27 cellular contexts compared by ENCODE assay signal in the genomic region with DNA sequence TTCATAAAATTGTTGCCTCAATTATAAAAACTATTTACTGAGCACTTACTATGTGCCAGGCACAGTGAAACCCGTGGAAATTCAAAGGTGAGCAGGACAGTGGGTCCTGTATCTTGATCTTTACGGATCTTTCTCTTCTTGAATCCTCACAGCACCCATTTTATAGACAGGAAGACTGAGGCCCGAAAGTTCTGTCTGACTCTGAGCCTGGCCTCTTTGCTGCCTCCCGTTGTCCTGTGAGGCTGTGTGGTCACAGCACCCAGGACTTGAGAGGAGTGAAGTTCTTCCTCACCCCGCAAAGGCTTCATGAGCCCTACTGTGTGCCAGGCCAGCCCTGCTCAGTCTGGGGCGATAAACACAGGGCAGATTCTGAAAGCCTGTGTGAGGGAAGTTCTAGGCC.
"Had no signal": no experiment of that assay in that cellular context is flagged by ENCODE, and none has a peak within 500 bp of the region (broad histone marks: within the 10 kb centered on the region; RNA-seq: fewer than 3 reads in every experiment).

No MANE protein-coding gene starts in this region.

- H3K4me1 Mint-ChIP-seq: activated CD4-positive, alpha-beta memory T cell treated with anti-CD3 and anti-CD28 coated beads, Interleukin-2, amount 10 ng/mL, durations not matched to agents 7 days and 5 days; activated CD4-positive, alpha-beta T cell treated with anti-CD3 and anti-CD28 coated beads, Interleukin-2, amount 10 ng/mL, durations not matched to agents 7 days and 5 days; activated naive CD4-positive, alpha-beta T cell treated with anti-CD3 and anti-CD28 coated beads, Interleukin-2, amount 10 ng/mL, durations not matched to agents 7 days and 5 days; activated naive CD8-positive, alpha-beta T cell treated with anti-CD3 and anti-CD28 coated beads, Interleukin-2, amount 10 ng/mL, durations not matched to agents 7 days and 5 days had no signal

- H3K4me1 ChIP-seq: colonic mucosa had no signal

- ATAC-seq: activated naive CD4-positive, alpha-beta T cell treated with anti-CD3 and anti-CD28 coated beads, Interleukin-2, amount 50 U/mL, for 72 hours; activated T-cell treated with anti-CD3 and anti-CD28 coated beads, Interleukin-2, amount 50 U/mL, for 72 hours had no signal

- H3K9me3 Mint-ChIP-seq: activated CD4-positive, alpha-beta memory T cell treated with anti-CD3 and anti-CD28 coated beads, Interleukin-2, amount 10 ng/mL, durations not matched to agents 7 days and 5 days; activated CD4-positive, alpha-beta T cell treated with anti-CD3 and anti-CD28 coated beads, Interleukin-2, amount 10 ng/mL, durations not matched to agents 7 days and 5 days; activated naive CD4-positive, alpha-beta T cell treated with anti-CD3 and anti-CD28 coated beads, Interleukin-2, amount 10 ng/mL, durations not matched to agents 7 days and 5 days; activated naive CD4-positive, alpha-beta T cell treated with anti-CD3 and anti-CD28 coated beads, Interleukin-2, amount 50 U/mL, for 72 hours; activated naive CD8-positive, alpha-beta T cell treated with anti-CD3 and anti-CD28 coated beads, Interleukin-2, amount 10 ng/mL, durations not matched to agents 7 days and 5 days; activated T-cell treated with anti-CD3 and anti-CD28 coated beads, Interleukin-2, amount 50 U/mL, for 24 hours; activated T-cell treated with anti-CD3 and anti-CD28 coated beads, Interleukin-2, amount 50 U/mL, for 72 hours had no signal

- H3K27me3 ChIP-seq: ascending aorta, breast epithelium, cardiac muscle cell, colonic mucosa had no signal

- FAIRE-seq: frontal cortex had no signal

- H3K36me3 ChIP-seq: ascending aorta, breast epithelium, cardiac muscle cell, colonic mucosa had no signal

- H3K36me3 Mint-ChIP-seq: activated naive CD4-positive, alpha-beta T cell treated with anti-CD3 and anti-CD28 coated beads, Interleukin-2, amount 10 ng/mL, durations not matched to agents 7 days and 5 days; activated naive CD4-positive, alpha-beta T cell treated with anti-CD3 and anti-CD28 coated beads, Interleukin-2, amount 50 U/mL, for 72 hours; activated naive CD8-positive, alpha-beta T cell treated with anti-CD3 and anti-CD28 coated beads, Interleukin-2, amount 10 ng/mL, durations not matched to agents 7 days and 5 days; brain had no signal

- H3K27me3 Mint-ChIP-seq: activated CD4-positive, alpha-beta memory T cell treated with anti-CD3 and anti-CD28 coated beads, Interleukin-2, amount 10 ng/mL, durations not matched to agents 7 days and 5 days; activated CD4-positive, alpha-beta T cell treated with anti-CD3 and anti-CD28 coated beads, Interleukin-2, amount 10 ng/mL, durations not matched to agents 7 days and 5 days; activated T-cell treated with anti-CD3 and anti-CD28 coated beads, Interleukin-2, amount 50 U/mL, for 24 hours had no signal

- H3K4me3 Mint-ChIP-seq: activated CD4-positive, alpha-beta memory T cell treated with anti-CD3 and anti-CD28 coated beads, Interleukin-2, amount 10 ng/mL, durations not matched to agents 7 days and 5 days; activated CD4-positive, alpha-beta T cell treated with anti-CD3 and anti-CD28 coated beads, Interleukin-2, amount 10 ng/mL, durations not matched to agents 7 days and 5 days; activated naive CD4-positive, alpha-beta T cell treated with anti-CD3 and anti-CD28 coated beads, Interleukin-2, amount 10 ng/mL, durations not matched to agents 7 days and 5 days; activated naive CD8-positive, alpha-beta T cell treated with anti-CD3 and anti-CD28 coated beads, Interleukin-2, amount 10 ng/mL, durations not matched to agents 7 days and 5 days; activated T-cell treated with anti-CD3 and anti-CD28 coated beads, Interleukin-2, amount 50 U/mL, for 24 hours; activated T-cell treated with anti-CD3 and anti-CD28 coated beads, Interleukin-2, amount 50 U/mL, for 72 hours; brain; endodermal cell had no signal

- H3K9me3 ChIP-seq: ascending aorta, breast epithelium, colonic mucosa had no signal

- H3K27ac ChIP-seq: ascending aorta, breast epithelium, cardiac muscle cell, colonic mucosa had no signal

- DNase-seq: activated CD4-positive, alpha-beta memory T cell treated with anti-CD3 and anti-CD28 coated beads, Interleukin-2, amount 10 ng/mL, durations not matched to agents 7 days and 5 days; activated CD4-positive, alpha-beta T cell treated with anti-CD3 and anti-CD28 coated beads for 1 hour; activated CD4-positive, alpha-beta T cell treated with anti-CD3 and anti-CD28 coated beads for 4 hours; activated CD4-positive, alpha-beta T cell treated with anti-CD3 and anti-CD28 coated beads, Interleukin-2, amount 10 ng/mL, durations not matched to agents 7 days and 5 days; activated CD4-positive, alpha-beta T cell treated with anti-CD3 and anti-CD28 coated beads, Interleukin-2, amount 50 U/mL, for 4 hours; activated CD8-positive, alpha-beta memory T cell treated with anti-CD3 and anti-CD28 coated beads, Interleukin-2, amount 50 U/mL, for 48 hours; activated gamma-delta T cell; activated naive CD4-positive, alpha-beta T cell; activated naive CD4-positive, alpha-beta T cell treated with anti-CD3 and anti-CD28 coated beads, Interleukin-2, amount 10 ng/mL, durations not matched to agents 7 days and 5 days; activated naive CD8-positive, alpha-beta T cell treated with anti-CD3 and anti-CD28 coated beads, Interleukin-2, amount 10 ng/mL, durations not matched to agents 7 days and 5 days; activated T-cell treated with anti-CD3 and anti-CD28 coated beads for 4 hours; activated T-cell treated with anti-CD3 and anti-CD28 coated beads, Interleukin-2, amount 50 U/mL, for 24 hours; activated T-cell treated with anti-CD3 and anti-CD28 coated beads, Interleukin-2, amount 50 U/mL, for 72 hours; central memory CD4-positive, alpha-beta T cell; cerebellar nuclear complex; colonic mucosa; effector memory CD4-positive, alpha-beta T cell; endodermal cell; foreskin fibroblast; head of caudate nucleus; T-helper 2 cell had no signal

- H3K27ac Mint-ChIP-seq: activated CD4-positive, alpha-beta memory T cell treated with anti-CD3 and anti-CD28 coated beads, Interleukin-2, amount 10 ng/mL, durations not matched to agents 7 days and 5 days; activated CD4-positive, alpha-beta T cell treated with anti-CD3 and anti-CD28 coated beads, Interleukin-2, amount 10 ng/mL, durations not matched to agents 7 days and 5 days; activated naive CD4-positive, alpha-beta T cell treated with anti-CD3 and anti-CD28 coated beads, Interleukin-2, amount 10 ng/mL, durations not matched to agents 7 days and 5 days; activated naive CD4-positive, alpha-beta T cell treated with anti-CD3 and anti-CD28 coated beads, Interleukin-2, amount 50 U/mL, for 72 hours; activated naive CD8-positive, alpha-beta T cell treated with anti-CD3 and anti-CD28 coated beads, Interleukin-2, amount 10 ng/mL, durations not matched to agents 7 days and 5 days; activated T-cell treated with anti-CD3 and anti-CD28 coated beads, Interleukin-2, amount 50 U/mL, for 24 hours; activated T-cell treated with anti-CD3 and anti-CD28 coated beads, Interleukin-2, amount 50 U/mL, for 72 hours; endodermal cell had no signal

- H3K4me3 ChIP-seq: ascending aorta, breast epithelium, cardiac muscle cell, colonic mucosa had no signal
